36 cellular contexts compared by ENCODE assay signal in the genomic region with DNA sequence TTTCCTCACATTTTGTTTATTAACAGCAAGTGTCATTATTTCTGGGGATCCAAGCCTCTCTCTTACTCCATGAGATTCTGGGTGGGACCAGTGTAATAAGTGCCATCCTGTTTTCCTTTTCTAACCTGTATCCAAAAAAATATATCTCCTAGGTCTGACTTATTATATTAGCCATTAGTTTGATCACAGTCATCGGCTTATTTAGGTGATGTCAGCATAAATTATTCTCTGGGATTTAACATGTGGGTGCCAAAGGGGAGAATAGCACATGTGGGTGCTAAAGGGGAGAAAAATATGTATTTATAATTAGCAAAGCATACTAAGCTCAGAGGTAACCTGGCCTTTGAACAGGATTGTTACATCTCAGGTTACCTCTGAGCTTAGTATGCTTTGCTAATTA.
"Had no signal": no experiment of that assay in that cellular context is flagged by ENCODE, and none has a peak within 500 bp of the region (broad histone marks: within the 10 kb centered on the region; RNA-seq: fewer than 3 reads in every experiment).

No MANE protein-coding gene starts in this region.

- H3K27me3 Mint-ChIP-seq: activated CD8-positive, alpha-beta T cell treated with anti-CD3 and anti-CD28 coated beads for 36 hours; activated naive CD8-positive, alpha-beta T cell treated with anti-CD3 and anti-CD28 coated beads for 36 hours; activated T-helper 17 cell treated with anti-CD3 and anti-CD28 coated beads, Interleukin-2, amount 50 U/mL, for 72 hours had no signal

- H3K27me3 ChIP-seq: brain microvascular endothelial cell had no signal

- FAIRE-seq: colon, RCC 7860 had no signal

- ATAC-seq: activated CD8-positive, alpha-beta T cell treated with anti-CD3 and anti-CD28 coated beads for 36 hours; activated T-cell treated with anti-CD3 and anti-CD28 coated beads, Interleukin-2, amount 50 U/mL, for 72 hours; activated T-helper 17 cell treated with anti-CD3 and anti-CD28 coated beads, Interleukin-2, amount 50 U/mL, for 72 hours; Right ventricle myocardium inferior had no signal

- H3K36me3 ChIP-seq: brain microvascular endothelial cell, WERI-Rb-1 had no signal

- H3K9me3 Mint-ChIP-seq: activated CD8-positive, alpha-beta T cell treated with anti-CD3 and anti-CD28 coated beads for 36 hours; activated naive CD8-positive, alpha-beta T cell treated with anti-CD3 and anti-CD28 coated beads for 36 hours; activated T-helper 17 cell treated with anti-CD3 and anti-CD28 coated beads, Interleukin-2, amount 50 U/mL, for 72 hours had no signal

- H3K4me3 ChIP-seq: PC-9 had no signal

- H3K9ac ChIP-seq: KMS-11 had no signal

- DNase-seq: activated CD4-positive, alpha-beta T cell treated with anti-CD3 and anti-CD28 coated beads for 1 hour; activated CD4-positive, alpha-beta T cell treated with anti-CD3 and anti-CD28 coated beads for 48 hours; activated CD4-positive, alpha-beta T cell treated with anti-CD3 and anti-CD28 coated beads, Interleukin-2, amount 50 U/mL, for 4 hours; activated CD4-positive, CD25-positive, alpha-beta regulatory T cell; activated CD8-positive, alpha-beta T cell treated with anti-CD3 and anti-CD28 coated beads for 36 hours; activated effector memory CD4-positive, alpha-beta T cell treated with anti-CD3 and anti-CD28 coated beads, Interleukin-2, amount 50 U/mL, for 16 hours; activated naive CD4-positive, alpha-beta T cell; activated naive CD4-positive, alpha-beta T cell treated with anti-CD3 and anti-CD28 coated beads, Interleukin-2, amount 50 U/mL, for 16 hours; activated naive CD8-positive, alpha-beta T cell treated with anti-CD3 and anti-CD28 coated beads for 36 hours; activated T-cell treated with anti-CD3 and anti-CD28 coated beads, Interleukin-2, amount 50 U/mL, for 1 hour; activated T-cell treated with anti-CD3 and anti-CD28 coated beads, Interleukin-2, amount 50 U/mL, for 72 hours; amniotic stem cell; aorta; brain microvascular endothelial cell; central memory CD4-positive, alpha-beta T cell; MM.1S; MV-4-11; NCI-H1092; NCI-H1436 treated with DMSO at 0.1 percent for 48 hours; NCI-H1694 treated with DMSO at 0.1 percent for 48 hours; NCI-H2029 treated with DMSO at 0.1 percent for 48 hours; NCI-H2107; NCI-H345; NCI-H524 treated with DMSO at 0.1 percent for 48 hours; NCI-H82; NK-92 treated with Interleukin-12 subunit alpha and Interleukin-12 subunit beta, amount 100 ng/mL, for 24 hours; PC-9; SIG-M5; T1000; WERI-Rb-1 had no signal

- H3K4me2 ChIP-seq: KMS-11, PC-9 had no signal

- H3K4me3 Mint-ChIP-seq: activated CD8-positive, alpha-beta T cell treated with anti-CD3 and anti-CD28 coated beads for 36 hours; activated naive CD8-positive, alpha-beta T cell treated with anti-CD3 and anti-CD28 coated beads for 36 hours; activated T-cell treated with anti-CD3 and anti-CD28 coated beads, Interleukin-2, amount 50 U/mL, for 72 hours; activated T-helper 17 cell treated with anti-CD3 and anti-CD28 coated beads, Interleukin-2, amount 50 U/mL, for 72 hours had no signal

- H3K36me3 Mint-ChIP-seq: activated naive CD8-positive, alpha-beta T cell treated with anti-CD3 and anti-CD28 coated beads for 36 hours had no signal

- H3K27ac ChIP-seq: brain microvascular endothelial cell, KMS-11, PC-9, RWPE1, WERI-Rb-1 had no signal

- H3K27ac Mint-ChIP-seq: activated CD8-positive, alpha-beta T cell treated with anti-CD3 and anti-CD28 coated beads for 36 hours; activated naive CD8-positive, alpha-beta T cell treated with anti-CD3 and anti-CD28 coated beads for 36 hours; activated T-cell treated with anti-CD3 and anti-CD28 coated beads, Interleukin-2, amount 50 U/mL, for 72 hours; activated T-helper 17 cell treated with anti-CD3 and anti-CD28 coated beads, Interleukin-2, amount 50 U/mL, for 72 hours had no signal

- H2AFZ ChIP-seq: PC-9 had no signal

- H3K4me1 Mint-ChIP-seq: activated naive CD8-positive, alpha-beta T cell treated with anti-CD3 and anti-CD28 coated beads for 36 hours; activated T-helper 17 cell treated with anti-CD3 and anti-CD28 coated beads, Interleukin-2, amount 50 U/mL, for 72 hours had no signal
